In the genomic region with DNA sequence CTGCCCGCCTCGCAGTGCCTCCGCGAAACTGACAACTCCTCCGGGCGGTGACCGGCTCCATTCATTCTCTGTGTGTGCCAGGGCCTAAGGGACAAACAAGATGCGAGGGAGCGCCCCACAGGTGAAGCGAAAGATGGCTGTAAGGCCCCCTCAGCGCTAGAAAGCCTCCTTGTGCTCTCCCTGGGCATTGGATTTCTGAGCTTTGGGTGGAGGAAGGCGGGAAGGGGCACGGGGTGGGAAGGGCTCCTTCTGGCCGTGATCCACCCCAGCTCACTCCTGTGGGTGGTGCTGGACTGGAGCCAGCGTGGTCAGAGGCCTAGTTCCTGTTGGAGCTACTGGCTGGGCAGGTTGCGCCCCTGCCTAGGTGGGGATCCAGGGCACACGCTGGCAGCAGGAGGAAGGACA, we compare ENCODE assay signal across 9 cellular contexts. TPM values are rescaled to one million over a fixed set of nuclear protein-coding genes. Genes with fewer than 3 reads are reported as not detected.
DNase-seq lines count a peak whose midpoint lies in the region; ATAC-seq and TF ChIP-seq lines count a peak whose summit lies in the region.
"Had no signal": no experiment of that assay in that cellular context is flagged by ENCODE, and none has a peak within 500 bp of the region (broad histone marks: within the 10 kb centered on the region; RNA-seq: fewer than 3 reads in every experiment).

No MANE protein-coding gene starts in this region.

- no peaks in the 10 kb centered on the region for H3K9me3 Mint-ChIP-seq in natural killer cell treated with Interleukin-12 subunit alpha and Interleukin-12 subunit beta and Interleukin-15 and Interleukin-18, amount 100 ng/mL, for 72 hours

- peaks cover 26 to 28% of the 10 kb centered on the region in 2 donors for H3K4me1 Mint-ChIP-seq in natural killer cell treated with Interleukin-12 subunit alpha and Interleukin-12 subunit beta and Interleukin-15 and Interleukin-18, amount 100 ng/mL, for 72 hours (ENCODE audit: low read depth in 2 of 2)

- DNase-seq in DMS153 (lab: John Stamatoyannopoulos, UW) (peak; percentile 32), NCI-H1105 (lab: John Stamatoyannopoulos, UW) (peak; percentile 17), coronary artery (ENCODE audit: low spot score) (no peak)
- DNase-seq in natural killer cell treated with Interleukin-12 subunit alpha and Interleukin-12 subunit beta and Interleukin-15 and Interleukin-18, amount 100 ng/mL, for 72 hours (ENCODE audit: low spot score), result no peak
- no peak for DNase-seq in activated CD4-positive, CD25-positive, alpha-beta regulatory T cell (lab: John Stamatoyannopoulos, UW)
- DNase-seq: left cardiac atrium had no signal

- peaks cover 4% of the 10 kb centered on the region for H3K36me3 Mint-ChIP-seq in natural killer cell treated with Interleukin-12 subunit alpha and Interleukin-12 subunit beta and Interleukin-15 and Interleukin-18, amount 100 ng/mL, for 72 hours

- no peak overlapping the region for H3K27ac Mint-ChIP-seq in natural killer cell treated with Interleukin-12 subunit alpha and Interleukin-12 subunit beta and Interleukin-15 and Interleukin-18, amount 100 ng/mL, for 72 hours

- H3K4me3 ChIP-seq in coronary artery, result peak overlapping the region; percentile 79

- TF ChIP-seq CTCF in coronary artery (IDR thresholded peaks at IDR 0.05), result no peak

- H3K27me3 Mint-ChIP-seq in natural killer cell treated with Interleukin-12 subunit alpha and Interleukin-12 subunit beta and Interleukin-15 and Interleukin-18, amount 100 ng/mL, for 72 hours, result peaks cover 8 to 26% of the 10 kb centered on the region in 2 donors

- no peak overlapping the region for H3K27ac ChIP-seq in coronary artery

- ATAC-seq in natural killer cell treated with Interleukin-12 subunit alpha and Interleukin-12 subunit beta and Interleukin-15 and Interleukin-18, amount 100 ng/mL, for 72 hours, result no peak
- ATAC-seq in HG03025 (IDR thresholded peaks at IDR 0.05; ENCODE audit: low FRiP score, unreplicated experiment) (no peak), HG02588 (IDR thresholded peaks at IDR 0.05; ENCODE audit: unreplicated experiment) (no peak), HG03378 (IDR thresholded peaks at IDR 0.05; ENCODE audit: unreplicated experiment) (no peak)

- peak overlapping the region; percentile 78 for H3K4me3 Mint-ChIP-seq in natural killer cell treated with Interleukin-12 subunit alpha and Interleukin-12 subunit beta and Interleukin-15 and Interleukin-18, amount 100 ng/mL, for 72 hours

RNA-seq across cellular contexts. Expression of gene GALNT12, which starts 0.9 kb away (rescaled TPM):
- 1 to 10 TPM; 1.8 to 4.1 TPM for total RNA-seq in natural killer cell treated with Interleukin-12 subunit alpha and Interleukin-12 subunit beta and Interleukin-15 and Interleukin-18, amount 100 ng/mL, for 72 hours

RNA-seq across cellular contexts. Expression of gene ANKS6, which starts 12.1 kb away (rescaled TPM):
- 10 to 100 TPM in 1 of 2 donors, 1 to 10 TPM in 1; 7.0 to 18.5 TPM for total RNA-seq in natural killer cell treated with Interleukin-12 subunit alpha and Interleukin-12 subunit beta and Interleukin-15 and Interleukin-18, amount 100 ng/mL, for 72 hours

Comparison
In these comparisons a context has a peak if more than half of its experiments do, and no peak if none do; other contexts are left out.
1. DNase-seq: peak in DMS153 (single experiment) and NCI-H1105 (single experiment); none in coronary artery (single experiment), natural killer cell treated with Interleukin-12 subunit alpha and Interleukin-12 subunit beta and Interleukin-15 and Interleukin-18, amount 100 ng/mL, for 72 hours (single experiment) and activated CD4-positive, CD25-positive, alpha-beta regulatory T cell (0 of 4).